ENCODE assay signal across 22 cellular contexts in genomic region chr9:98176391-98177259, GRCh38. TPM values are rescaled to one million over a fixed set of nuclear protein-coding genes. Genes with fewer than 3 reads are reported as not detected.
DNase-seq lines count a peak whose midpoint lies in the region; TF ChIP-seq lines count a peak whose summit lies in the region.
"Had no signal": no experiment of that assay in that cellular context is flagged by ENCODE, and none has a peak within 500 bp of the region (broad histone marks: within the 10 kb centered on the region; RNA-seq: fewer than 3 reads in every experiment).

No MANE protein-coding gene starts in this region.

- no peak overlapping the region for H3K4me3 ChIP-seq in hepatocyte
- H3K4me3 ChIP-seq in neuronal stem cell (ENCODE audit: low read length in 2 of 2), result no peak overlapping the region
- H3K4me3 ChIP-seq: ascending aorta, psoas muscle, skin epidermis, testis had no signal

- no peak for DNase-seq in activated naive CD4-positive, alpha-beta T cell treated with anti-CD3 and anti-CD28 coated beads for 36 hours
- DNase-seq in hepatocyte (ENCODE audit: low spot score) (peak; percentile 38), neuronal stem cell (ENCODE audit: low spot score) (no peak), SHP77 treated with DMSO at 0.1 percent for 48 hours (lab: John Stamatoyannopoulos, UW) (no peak), NCI-H2171 treated with DMSO at 0.1 percent for 48 hours (lab: John Stamatoyannopoulos, UW) (no peak), progenitor cell of endocrine pancreas (ENCODE audit: low spot score, unreplicated experiment) (no peak)
- DNase-seq in activated naive CD4-positive, alpha-beta T cell (lab: John Stamatoyannopoulos, UW), result no peak
- DNase-seq: activated T-cell treated with anti-CD3 and anti-CD28 coated beads, Interleukin-2, amount 50 U/mL, for 48 hours; AML-193; Calu3; caudate nucleus; NCI-H1092; NCI-H2029 treated with DMSO at 0.1 percent for 48 hours; NCI-H446; psoas muscle; stimulated activated naive B cell treated with anti-CD40 and anti-IgM and Interleukin-4, amounts not matched to agents 10 μg/mL and 1 μg/mL and 100 μg/mL, for 72 hours; testis had no signal

- H2BK120ac ChIP-seq in neuronal stem cell (ENCODE audit: low read depth, low read length), result no peak overlapping the region

- peak overlapping the region; percentile 10 for H2BK5ac ChIP-seq in neuronal stem cell (ENCODE audit: low read length)

- H3K27me3 Mint-ChIP-seq in activated naive CD4-positive, alpha-beta T cell treated with anti-CD3 and anti-CD28 coated beads, Interleukin-2, amount 50 U/mL, for 24 hours, result no peaks in the 10 kb centered on the region
- no peaks in the 10 kb centered on the region for H3K27me3 Mint-ChIP-seq in activated naive CD4-positive, alpha-beta T cell treated with anti-CD3 and anti-CD28 coated beads for 36 hours (ENCODE audit: low read depth)
- no peaks in the 10 kb centered on the region for H3K27me3 Mint-ChIP-seq in progenitor cell of endocrine pancreas
- H3K27me3 Mint-ChIP-seq: activated naive CD8-positive, alpha-beta T cell had no signal

- TF ChIP-seq CTCF in hepatocyte (IDR thresholded peaks at IDR 0.05; ENCODE audit: poor library complexity) (no peak), progenitor cell of endocrine pancreas (IDR thresholded peaks at IDR 0.05; ENCODE audit: unreplicated experiment) (no peak)

- H3K4ac ChIP-seq in neuronal stem cell (ENCODE audit: low read length), result no peak overlapping the region

- intact Hi-C loops in activated naive CD4-positive, alpha-beta T cell treated with anti-CD3 and anti-CD28 coated beads for 36 hours (cut with micrococcal nuclease), result no loop called here

- H3K36me3 ChIP-seq in hepatocyte (replicated peaks; ENCODE audit: insufficient read depth, low read depth) (no peaks in the 10 kb centered on the region), neuronal stem cell (replicated peaks in 1 of 2; ENCODE audit: control insufficient read depth in 2 of 2, insufficient read depth in 2 of 2, low read length in 2 of 2) (no peaks in the 10 kb centered on the region)
- H3K36me3 ChIP-seq: ascending aorta had no signal

- H3K27ac ChIP-seq in hepatocyte, result peak overlapping the region; percentile 69
- no peak overlapping the region for H3K27ac ChIP-seq in neuronal stem cell (replicated peaks; ENCODE audit: low read length)
- H3K27ac ChIP-seq: ascending aorta, psoas muscle, skin epidermis, testis had no signal

- no peaks in the 10 kb centered on the region for H3K36me3 Mint-ChIP-seq in activated naive CD4-positive, alpha-beta T cell treated with anti-CD3 and anti-CD28 coated beads, Interleukin-2, amount 50 U/mL, for 24 hours
- no peaks in the 10 kb centered on the region for H3K36me3 Mint-ChIP-seq in activated naive CD4-positive, alpha-beta T cell treated with anti-CD3 and anti-CD28 coated beads for 36 hours (ENCODE audit: low read depth)
- H3K36me3 Mint-ChIP-seq in progenitor cell of endocrine pancreas (ENCODE audit: insufficient read depth), result no peaks in the 10 kb centered on the region

- no peak overlapping the region for H3K18ac ChIP-seq in neuronal stem cell (ENCODE audit: low read length)

- WGBS in hepatocyte (ENCODE audit: low lambda C conversion rate, missing lambda C conversion rate), result 72% methylated on average over 9 of the region's 9 CpGs
- no CpG with 5 or more reads among the region's 9 CpGs for WGBS in neuronal stem cell (ENCODE audit: extremely low coverage in 2 of 2, insufficient read length in 2 of 2, insufficient replicate concordance in 1 of 2), 2 donors

- H3K9me2 ChIP-seq in hepatocyte (replicated peaks; ENCODE audit: insufficient read depth), result no peaks in the 10 kb centered on the region

- H2BK12ac ChIP-seq in neuronal stem cell (ENCODE audit: low read length), result no peak overlapping the region

- H3K4me1 ChIP-seq in hepatocyte (ENCODE audit: insufficient read depth), result peaks cover 8% of the 10 kb centered on the region
- H3K4me1 ChIP-seq in neuronal stem cell (ENCODE audit: control insufficient read depth in 2 of 2, insufficient read depth in 1 of 2, low read depth in 1 of 2, low read length in 2 of 2), result peaks cover 11 to 19% of the 10 kb centered on the region in 2 donors
- H3K4me1 ChIP-seq: ascending aorta, psoas muscle had no signal

- H4K20me1 ChIP-seq in hepatocyte (ENCODE audit: insufficient read depth, poor library complexity, severe bottlenecking), result no peaks in the 10 kb centered on the region

- H3K79me2 ChIP-seq in hepatocyte, result peaks cover 57% of the 10 kb centered on the region

- H3K9me3 Mint-ChIP-seq in activated naive CD4-positive, alpha-beta T cell treated with anti-CD3 and anti-CD28 coated beads, Interleukin-2, amount 50 U/mL, for 24 hours, result no peaks in the 10 kb centered on the region
- no peaks in the 10 kb centered on the region for H3K9me3 Mint-ChIP-seq in activated naive CD4-positive, alpha-beta T cell treated with anti-CD3 and anti-CD28 coated beads for 36 hours
- no peaks in the 10 kb centered on the region for H3K9me3 Mint-ChIP-seq in progenitor cell of endocrine pancreas (ENCODE audit: low read depth)
- H3K9me3 Mint-ChIP-seq: nephron; stimulated activated naive B cell treated with anti-CD40 and anti-IgM and Interleukin-4, amounts not matched to agents 10 μg/mL and 1 μg/mL and 100 μg/mL, for 72 hours had no signal

- CTCF ChIA-PET in activated naive CD4-positive, alpha-beta T cell treated with anti-CD3 and anti-CD28 coated beads for 36 hours (lab: Charles Lee), result interaction anchor here (0.9 to 1.0 kb wide), 2 partner anchors 15 to 103 kb away, joined by 3 read pairs; partner anchors contain the start of gene CORO2A

- H3K9ac ChIP-seq in neuronal stem cell (ENCODE audit: low read depth, low read length, poor library complexity), result no peak overlapping the region

- H4K91ac ChIP-seq in neuronal stem cell (ENCODE audit: low read depth, low read length, poor library complexity), result no peak overlapping the region

- peak overlapping the region; percentile 82 for H3K27ac Mint-ChIP-seq in activated naive CD4-positive, alpha-beta T cell treated with anti-CD3 and anti-CD28 coated beads, Interleukin-2, amount 50 U/mL, for 24 hours
- no peak overlapping the region for H3K27ac Mint-ChIP-seq in activated naive CD4-positive, alpha-beta T cell treated with anti-CD3 and anti-CD28 coated beads for 36 hours
- H3K27ac Mint-ChIP-seq in progenitor cell of endocrine pancreas, result no peak overlapping the region
- H3K27ac Mint-ChIP-seq: activated naive CD8-positive, alpha-beta T cell; nephron; stimulated activated naive B cell treated with anti-CD40 and anti-IgM and Interleukin-4, amounts not matched to agents 10 μg/mL and 1 μg/mL and 100 μg/mL, for 72 hours had no signal

- no peak overlapping the region for H4K8ac ChIP-seq in neuronal stem cell (ENCODE audit: low read depth, low read length)

- H3K79me1 ChIP-seq in neuronal stem cell (ENCODE audit: low read depth, low read length), result no peaks in the 10 kb centered on the region

- H3K27me3 ChIP-seq in hepatocyte, result no peaks in the 10 kb centered on the region
- peaks cover 0 to 7% (median 0%) of the 10 kb centered on the region in 3 experiments for H3K27me3 ChIP-seq in neuronal stem cell (ENCODE audit: control insufficient read depth in 3 of 3, insufficient read depth in 3 of 3, low read depth in 1 of 3, low read length in 3 of 3)
- H3K27me3 ChIP-seq: ascending aorta, testis had no signal

- H2AK5ac ChIP-seq in neuronal stem cell (ENCODE audit: low read depth, low read length), result peak overlapping the region; percentile 16

- H3K4me1 Mint-ChIP-seq in activated naive CD4-positive, alpha-beta T cell treated with anti-CD3 and anti-CD28 coated beads, Interleukin-2, amount 50 U/mL, for 24 hours, result peaks cover 33% of the 10 kb centered on the region
- H3K4me1 Mint-ChIP-seq in activated naive CD4-positive, alpha-beta T cell treated with anti-CD3 and anti-CD28 coated beads for 36 hours (ENCODE audit: low read depth), result peaks cover 24% of the 10 kb centered on the region
- H3K4me1 Mint-ChIP-seq in progenitor cell of endocrine pancreas (ENCODE audit: low read depth), result peaks cover 17% of the 10 kb centered on the region

- H3K23ac ChIP-seq in neuronal stem cell (ENCODE audit: low read depth, low read length, poor library complexity), result no peak overlapping the region

- peak overlapping the region; percentile 54 for H3K4me2 ChIP-seq in hepatocyte
- no peak overlapping the region for H3K4me2 ChIP-seq in neuronal stem cell (ENCODE audit: insufficient read depth, low read length, poor library complexity, severe bottlenecking)

- no peak overlapping the region for H2AFZ ChIP-seq in hepatocyte
- H2AFZ ChIP-seq in neuronal stem cell (ENCODE audit: low read length), result no peak overlapping the region

- H3K9me3 ChIP-seq in hepatocyte (ENCODE audit: low read depth), result no peaks in the 10 kb centered on the region
- H3K9me3 ChIP-seq in neuronal stem cell (replicated peaks in 1 of 2; ENCODE audit: control insufficient read depth in 2 of 2, insufficient read depth in 1 of 2, low read depth in 1 of 2, low read length in 2 of 2), result no peaks in the 10 kb centered on the region
- H3K9me3 ChIP-seq: ascending aorta, psoas muscle, testis had no signal

- no peak overlapping the region for H3K14ac ChIP-seq in neuronal stem cell (ENCODE audit: low read length)

- H3K4me3 Mint-ChIP-seq in activated naive CD4-positive, alpha-beta T cell treated with anti-CD3 and anti-CD28 coated beads, Interleukin-2, amount 50 U/mL, for 24 hours, result no peak overlapping the region
- H3K4me3 Mint-ChIP-seq in activated naive CD4-positive, alpha-beta T cell treated with anti-CD3 and anti-CD28 coated beads for 36 hours, result no peak overlapping the region
- H3K4me3 Mint-ChIP-seq in progenitor cell of endocrine pancreas (ENCODE audit: low read depth), result no peak overlapping the region
- H3K4me3 Mint-ChIP-seq: activated naive CD8-positive, alpha-beta T cell; nephron; stimulated activated naive B cell treated with anti-CD40 and anti-IgM and Interleukin-4, amounts not matched to agents 10 μg/mL and 1 μg/mL and 100 μg/mL, for 72 hours had no signal

- H2BK15ac ChIP-seq in neuronal stem cell (ENCODE audit: low read length), result no peak overlapping the region

RNA-seq across cellular contexts. Expression of gene CORO2A, which starts 15.8 kb away (rescaled TPM):
- 1 to 10 TPM; 8.1 to 8.2 TPM for total RNA-seq in activated naive CD4-positive, alpha-beta T cell treated with anti-CD3 and anti-CD28 coated beads for 36 hours
- 24.6 and 27.1 TPM in 2 replicates for total RNA-seq in hepatocyte
- polyA plus RNA-seq in hepatocyte, result 11.7 and 12.8 TPM in 2 replicates
- polyA plus RNA-seq in neuronal stem cell (2013, experiment 1 of 2), result 4.3 TPM
- polyA plus RNA-seq in neuronal stem cell (2013, experiment 2 of 2), result 4.5 TPM
- total RNA-seq in progenitor cell of endocrine pancreas, result 6.0 and 7.0 TPM in 2 replicates

RNA-seq across cellular contexts. Expression of gene TRIM14, which starts 57.6 kb away (rescaled TPM):
- 10 to 100 TPM; 49.6 to 55.0 TPM for total RNA-seq in activated naive CD4-positive, alpha-beta T cell treated with anti-CD3 and anti-CD28 coated beads for 36 hours
- total RNA-seq in hepatocyte, result 10.0 and 12.2 TPM in 2 replicates
- polyA plus RNA-seq in hepatocyte, result 7.4 and 8.1 TPM in 2 replicates
- polyA plus RNA-seq in neuronal stem cell (2013, experiment 1 of 2), result 1.7 TPM
- polyA plus RNA-seq in neuronal stem cell (2013, experiment 2 of 2), result 1.9 TPM
- total RNA-seq in progenitor cell of endocrine pancreas, result 2.9 and 3.1 TPM in 2 replicates
